ENCODE assay signal across 18 cellular contexts in the genomic region with DNA sequence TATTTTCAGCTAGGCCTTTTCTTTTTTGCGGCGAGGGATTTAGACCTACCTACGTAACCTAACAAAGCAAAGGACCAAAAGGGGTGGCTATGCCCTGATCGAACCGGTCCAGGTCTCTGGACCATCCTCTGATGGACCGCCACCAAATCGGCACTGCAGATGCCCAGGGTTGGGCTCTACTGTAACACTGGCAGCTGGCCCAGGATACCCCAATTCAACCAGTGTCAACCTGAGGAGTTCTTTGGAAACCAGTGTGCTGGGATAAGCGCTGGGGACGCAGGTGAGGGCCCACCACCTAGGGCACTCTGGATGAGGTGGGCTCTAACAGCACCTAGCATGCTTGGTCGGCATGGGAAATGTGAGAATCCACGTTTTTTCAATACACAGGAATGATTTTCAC. TPM values are rescaled to one million over a fixed set of nuclear protein-coding genes. Genes with fewer than 3 reads are reported as not detected.
DNase-seq lines count a peak whose midpoint lies in the region; ATAC-seq and TF ChIP-seq lines count a peak whose summit lies in the region.
"Had no signal": no experiment of that assay in that cellular context is flagged by ENCODE, and none has a peak within 500 bp of the region (broad histone marks: within the 10 kb centered on the region; RNA-seq: fewer than 3 reads in every experiment).

No MANE protein-coding gene starts in this region.

- H3K9me2 ChIP-seq in hepatocyte (replicated peaks; ENCODE audit: insufficient read depth), result no peaks in the 10 kb centered on the region

- H3K27me3 ChIP-seq in hepatocyte, result no peaks in the 10 kb centered on the region
- H3K27me3 ChIP-seq in testis, result no peaks in the 10 kb centered on the region
- H3K27me3 ChIP-seq: BE2C; BLaER1 treated with 17β-estradiol and CSF1 and Interleukin-3, amounts not matched to agents 10 nM and 100 nM had no signal

- H3K4me2 ChIP-seq in hepatocyte, result no peak overlapping the region
- H3K4me2 ChIP-seq: BLaER1 treated with 17β-estradiol and CSF1 and Interleukin-3, amounts not matched to agents 10 nM and 100 nM had no signal

- H3K4me1 ChIP-seq in hepatocyte (ENCODE audit: insufficient read depth), result peaks cover 2% of the 10 kb centered on the region
- peaks cover 60% of the 10 kb centered on the region for H3K4me1 ChIP-seq in testis
- H3K4me1 ChIP-seq in mucosa of descending colon (ENCODE audit: low read depth), result no peaks in the 10 kb centered on the region
- H3K4me1 ChIP-seq: BE2C, HAP-1 had no signal

- H3K79me2 ChIP-seq in hepatocyte, result no peaks in the 10 kb centered on the region

- DNase-seq in activated T-cell treated with anti-CD3 and anti-CD28 coated beads, Interleukin-2, amount 50 U/mL, for 24 hours, result peak; percentile 2
- no peak for DNase-seq in activated T-cell treated with anti-CD3 and anti-CD28 coated beads, Interleukin-2, amount 50 U/mL, for 72 hours
- DNase-seq in hepatocyte (ENCODE audit: low spot score) (no peak), testis (peak; percentile 1), mucosa of descending colon (no peak)
- DNase-seq in activated naive CD8-positive, alpha-beta T cell treated with anti-CD3 and anti-CD28 coated beads, Interleukin-2, amount 50 U/mL, for 24 hours, result no peak
- DNase-seq: ACHN; AML-193; BE2C; Calu3; CD4-positive, alpha-beta memory T cell; COR-L47; DMS53; DMS79 treated with DMSO at 0.1 percent for 48 hours; GOT3 had no signal

- H3K4me3 ChIP-seq in hepatocyte (no peak overlapping the region), testis (no peak overlapping the region), mucosa of descending colon (no peak overlapping the region)
- H3K4me3 ChIP-seq: BLaER1 treated with 17β-estradiol and CSF1 and Interleukin-3, amounts not matched to agents 10 nM and 100 nM; HAP-1 had no signal

- H3K27ac ChIP-seq in hepatocyte (peak overlapping the region; percentile 55), testis (peak overlapping the region; percentile 0 to 71)
- H3K27ac ChIP-seq: 22Rv1; BLaER1 treated with 17β-estradiol and CSF1 and Interleukin-3, amounts not matched to agents 10 nM and 100 nM had no signal

- no peaks in the 10 kb centered on the region for H3K27me3 Mint-ChIP-seq in activated T-cell treated with anti-CD3 and anti-CD28 coated beads, Interleukin-2, amount 50 U/mL, for 24 hours
- no peaks in the 10 kb centered on the region for H3K27me3 Mint-ChIP-seq in activated T-cell treated with anti-CD3 and anti-CD28 coated beads, Interleukin-2, amount 50 U/mL, for 72 hours (ENCODE audit: low read depth)
- no peaks in the 10 kb centered on the region for H3K27me3 Mint-ChIP-seq in activated naive CD8-positive, alpha-beta T cell treated with anti-CD3 and anti-CD28 coated beads, Interleukin-2, amount 50 U/mL, for 24 hours
- H3K27me3 Mint-ChIP-seq: CD4-positive, alpha-beta memory T cell had no signal

- no peak for TF ChIP-seq CTCF in hepatocyte (IDR thresholded peaks at IDR 0.05; ENCODE audit: poor library complexity)
- TF ChIP-seq CTCF in testis (IDR thresholded peaks at IDR 0.05), result no peak
- no peak for TF ChIP-seq CTCF in mucosa of descending colon (IDR thresholded peaks at IDR 0.05)

- H3K36me3 Mint-ChIP-seq in activated T-cell treated with anti-CD3 and anti-CD28 coated beads, Interleukin-2, amount 50 U/mL, for 24 hours (ENCODE audit: low read depth), result peaks cover 97% of the 10 kb centered on the region
- peaks cover 10 to 34% of the 10 kb centered on the region in 2 donors for H3K36me3 Mint-ChIP-seq in activated T-cell treated with anti-CD3 and anti-CD28 coated beads, Interleukin-2, amount 50 U/mL, for 72 hours (ENCODE audit: insufficient read depth in 2 of 2)
- peaks cover 68% of the 10 kb centered on the region for H3K36me3 Mint-ChIP-seq in activated naive CD8-positive, alpha-beta T cell treated with anti-CD3 and anti-CD28 coated beads, Interleukin-2, amount 50 U/mL, for 24 hours (ENCODE audit: low read depth)

- no peak overlapping the region for H3K4me3 Mint-ChIP-seq in activated T-cell treated with anti-CD3 and anti-CD28 coated beads, Interleukin-2, amount 50 U/mL, for 24 hours
- no peak overlapping the region for H3K4me3 Mint-ChIP-seq in activated T-cell treated with anti-CD3 and anti-CD28 coated beads, Interleukin-2, amount 50 U/mL, for 72 hours
- no peak overlapping the region for H3K4me3 Mint-ChIP-seq in activated naive CD8-positive, alpha-beta T cell treated with anti-CD3 and anti-CD28 coated beads, Interleukin-2, amount 50 U/mL, for 24 hours
- H3K4me3 Mint-ChIP-seq: CD4-positive, alpha-beta memory T cell had no signal

- ATAC-seq in activated T-cell treated with anti-CD3 and anti-CD28 coated beads, Interleukin-2, amount 50 U/mL, for 72 hours (replicated peaks in 1 of 2), result no peak
- no peak for ATAC-seq in mucosa of descending colon
- no peak for ATAC-seq in activated naive CD8-positive, alpha-beta T cell treated with anti-CD3 and anti-CD28 coated beads, Interleukin-2, amount 50 U/mL, for 24 hours

- 96% methylated on average over 11 of the region's 11 CpGs for WGBS in hepatocyte (ENCODE audit: low lambda C conversion rate, missing lambda C conversion rate)
- 93 to 96% methylated on average over 11 of the region's 11 CpGs for WGBS in testis, 2 donors

- H3K9me3 ChIP-seq in hepatocyte (ENCODE audit: low read depth) (no peaks in the 10 kb centered on the region), testis (no peaks in the 10 kb centered on the region), mucosa of descending colon (no peaks in the 10 kb centered on the region)
- H3K9me3 ChIP-seq: BE2C; BLaER1 treated with 17β-estradiol and CSF1 and Interleukin-3, amounts not matched to agents 10 nM and 100 nM; HAP-1 had no signal

- intact Hi-C loops in testis (cut with DNase I; ENCODE audit: low total_unique reads), result no loop called here
- intact Hi-C loops in mucosa of descending colon (cut with DNase I, micrococcal nuclease), result no loop called here

- no peak overlapping the region for H3K27ac Mint-ChIP-seq in activated T-cell treated with anti-CD3 and anti-CD28 coated beads, Interleukin-2, amount 50 U/mL, for 24 hours
- H3K27ac Mint-ChIP-seq in activated T-cell treated with anti-CD3 and anti-CD28 coated beads, Interleukin-2, amount 50 U/mL, for 72 hours, result no peak overlapping the region
- H3K27ac Mint-ChIP-seq in activated naive CD8-positive, alpha-beta T cell treated with anti-CD3 and anti-CD28 coated beads, Interleukin-2, amount 50 U/mL, for 24 hours, result no peak overlapping the region

- no peaks in the 10 kb centered on the region for H3K9me3 Mint-ChIP-seq in activated T-cell treated with anti-CD3 and anti-CD28 coated beads, Interleukin-2, amount 50 U/mL, for 24 hours
- no peaks in the 10 kb centered on the region for H3K9me3 Mint-ChIP-seq in activated T-cell treated with anti-CD3 and anti-CD28 coated beads, Interleukin-2, amount 50 U/mL, for 72 hours
- no peaks in the 10 kb centered on the region for H3K9me3 Mint-ChIP-seq in activated naive CD8-positive, alpha-beta T cell treated with anti-CD3 and anti-CD28 coated beads, Interleukin-2, amount 50 U/mL, for 24 hours

- H3K36me3 ChIP-seq in hepatocyte (replicated peaks; ENCODE audit: insufficient read depth, low read depth), result no peaks in the 10 kb centered on the region
- H3K36me3 ChIP-seq in testis (ENCODE audit: low read depth, missing control alignments), result no peaks in the 10 kb centered on the region
- H3K36me3 ChIP-seq in mucosa of descending colon (ENCODE audit: low read depth), result peaks cover 5% of the 10 kb centered on the region

- H4K20me1 ChIP-seq in hepatocyte (ENCODE audit: insufficient read depth, poor library complexity, severe bottlenecking), result no peaks in the 10 kb centered on the region

- no peak for TF ChIP-seq POLR2A in testis (IDR thresholded peaks at IDR 0.05)

- no peak overlapping the region for H2AFZ ChIP-seq in hepatocyte

- H3K4me1 Mint-ChIP-seq in activated T-cell treated with anti-CD3 and anti-CD28 coated beads, Interleukin-2, amount 50 U/mL, for 24 hours (ENCODE audit: low read depth), result peaks cover 1% of the 10 kb centered on the region
- H3K4me1 Mint-ChIP-seq in activated T-cell treated with anti-CD3 and anti-CD28 coated beads, Interleukin-2, amount 50 U/mL, for 72 hours (ENCODE audit: low read depth), result peaks cover under 1% of the 10 kb centered on the region
- H3K4me1 Mint-ChIP-seq in activated naive CD8-positive, alpha-beta T cell treated with anti-CD3 and anti-CD28 coated beads, Interleukin-2, amount 50 U/mL, for 24 hours, result peaks cover 2% of the 10 kb centered on the region

RNA-seq across cellular contexts. Expression of a gene that starts 32.2 kb away (rescaled TPM):
- total RNA-seq in activated T-cell treated with anti-CD3 and anti-CD28 coated beads, Interleukin-2, amount 50 U/mL, for 72 hours, result 10 to 100 TPM; 17.2 to 24.7 TPM
- total RNA-seq in hepatocyte (32.6 and 68.0 TPM in 2 replicates), testis (100 to 1,000 TPM; 290 to 519 TPM), mucosa of descending colon (10 to 100 TPM; 14.7 to 44.6 (median 30.7) TPM)
- polyA plus RNA-seq in hepatocyte (41.9 and 46.3 TPM in 2 replicates), testis (ENCODE audit: insufficient read depth, low read depth, low replicate concordance) (101 TPM)

RNA-seq across cellular contexts. Expression of a gene that starts 58.9 kb away (rescaled TPM):
- 10 to 100 TPM; 32.4 to 42.0 TPM for total RNA-seq in activated T-cell treated with anti-CD3 and anti-CD28 coated beads, Interleukin-2, amount 50 U/mL, for 72 hours
- total RNA-seq in hepatocyte (15.9 and 20.8 TPM in 2 replicates), testis (10 to 100 TPM; 42.5 to 76.5 TPM), mucosa of descending colon (1 to 10 TPM in 2 of 3 donors, under 1 TPM in 1; 0.78 to 2.2 (median 2.0) TPM)
- polyA plus RNA-seq in hepatocyte (15.5 and 31.5 TPM in 2 replicates), testis (ENCODE audit: insufficient read depth, low read depth, low replicate concordance) (43.2 TPM)

Comparison
In these comparisons a context has a peak if more than half of its experiments do, and no peak if none do; other contexts are left out.
1. DNase-seq: peak in activated T-cell treated with anti-CD3 and anti-CD28 coated beads, Interleukin-2, amount 50 U/mL, for 24 hours (single experiment) and testis (single experiment); none in activated T-cell treated with anti-CD3 and anti-CD28 coated beads, Interleukin-2, amount 50 U/mL, for 72 hours (0 of 2), hepatocyte (single experiment), mucosa of descending colon (0 of 3) and activated naive CD8-positive, alpha-beta T cell treated with anti-CD3 and anti-CD28 coated beads, Interleukin-2, amount 50 U/mL, for 24 hours (single experiment).